ENCODE assay signal across 9 cellular contexts in the genomic region with DNA sequence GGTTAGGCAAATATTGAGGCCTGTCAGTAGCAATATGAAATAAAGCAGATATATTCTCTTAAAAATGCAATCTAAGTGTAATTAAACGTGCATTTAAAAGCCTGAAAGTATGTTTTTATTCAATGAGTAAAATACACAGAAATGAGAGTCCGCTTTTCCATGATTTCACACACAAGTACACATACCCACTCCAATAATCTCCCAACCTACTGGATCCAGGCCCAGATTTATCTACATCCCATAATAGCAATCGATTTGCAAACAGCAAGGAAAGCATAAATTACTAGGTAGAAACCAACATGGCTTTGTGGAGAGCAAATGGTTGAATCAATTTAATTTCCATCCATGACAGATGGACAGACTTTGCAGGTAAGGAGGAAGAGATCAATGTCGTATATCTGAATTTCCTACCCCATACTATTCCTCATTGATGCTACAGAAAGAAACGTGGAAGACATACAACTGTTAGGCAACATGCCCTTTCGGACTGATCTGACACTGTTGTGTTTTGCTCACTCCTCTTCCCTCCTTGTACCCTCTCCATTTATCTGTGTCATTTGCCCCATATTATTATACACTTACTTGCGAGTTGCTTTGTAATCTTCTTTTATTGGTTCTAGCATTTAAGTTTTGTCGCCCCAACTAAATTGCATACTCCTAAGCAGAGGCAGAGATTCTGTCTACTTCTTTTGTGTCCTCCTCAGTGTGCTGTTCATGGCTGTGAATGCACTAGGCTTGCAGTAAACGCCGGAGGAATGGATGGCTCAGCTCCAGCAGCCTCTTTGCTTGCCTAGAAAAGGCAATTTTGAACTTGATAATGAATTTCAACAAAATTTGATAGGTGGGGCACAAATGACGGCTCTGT.
DNase-seq lines count a peak whose midpoint lies in the region; ATAC-seq and TF ChIP-seq lines count a peak whose summit lies in the region.
"Had no signal": no experiment of that assay in that cellular context is flagged by ENCODE, and none has a peak within 500 bp of the region (broad histone marks: within the 10 kb centered on the region; RNA-seq: fewer than 3 reads in every experiment).

No MANE protein-coding gene starts in this region.

- H3K4me3 Mint-ChIP-seq in MCF 10A (ENCODE audit: unreplicated experiment) (peak overlapping the region; percentile 77), nephron progenitor cell (no peak overlapping the region)
- H3K4me3 Mint-ChIP-seq in T-helper 2 cell treated with Interferon-gamma antibody and Interleukin-4, amounts not matched to agents 5 μg/mL and 100 μg/mL, for 36 hours: no peak overlapping the region
- H3K4me3 Mint-ChIP-seq in activated naive CD8-positive, alpha-beta T cell treated with anti-CD3 and anti-CD28 coated beads, Interleukin-2, amount 50 U/mL, for 24 hours: no peak overlapping the region

- POLR2A ChIA-PET in MCF 10A (lab: Yijun Ruan, JAX): interaction anchor here (0.6 to 2.2 kb wide), 22 partner anchors 10 to 143 kb away, joined by 3 to 17 read pairs (median 4); a partner anchor contains a TSS

- CTCF ChIA-PET in MCF 10A (lab: Yijun Ruan, JAX): interaction anchor here (0.6 kb wide), 1 partner anchor 254 kb away, joined by 3 read pairs; no protein-coding TSS in a partner anchor

- H3K9me3 ChIP-seq in right lobe of liver (no peaks in the 10 kb centered on the region), stomach smooth muscle (ENCODE audit: control insufficient read depth in 2 of 2, low read length in 2 of 2) (no peaks in the 10 kb centered on the region)

- WGBS in right lobe of liver (ENCODE audit: insufficient coverage, low coverage, low lambda C conversion rate, missing lambda C conversion rate): 23% methylated on average over 11 of the region's 11 CpGs

- TF ChIP-seq POLR2A in right lobe of liver (IDR thresholded peaks at IDR 0.05): peak; percentile 16

- no peaks in the 10 kb centered on the region for H3K9me3 Mint-ChIP-seq in MCF 10A (ENCODE audit: unreplicated experiment)
- H3K9me3 Mint-ChIP-seq in T-helper 2 cell treated with Interferon-gamma antibody and Interleukin-4, amounts not matched to agents 5 μg/mL and 100 μg/mL, for 36 hours: no peaks in the 10 kb centered on the region
- no peaks in the 10 kb centered on the region for H3K9me3 Mint-ChIP-seq in nephron progenitor cell
- H3K9me3 Mint-ChIP-seq in activated naive CD8-positive, alpha-beta T cell treated with anti-CD3 and anti-CD28 coated beads, Interleukin-2, amount 50 U/mL, for 24 hours: no peaks in the 10 kb centered on the region

- H3K36me3 ChIP-seq in right lobe of liver (no peaks in the 10 kb centered on the region), stomach smooth muscle (ENCODE audit: control insufficient read depth in 2 of 2, insufficient read depth in 2 of 2, low read length in 2 of 2) (no peaks in the 10 kb centered on the region)

- H3K4me1 ChIP-seq in right lobe of liver (peaks cover 0 to 35% (median 2%) of the 10 kb centered on the region in 4 donors), stomach smooth muscle (ENCODE audit: control insufficient read depth, insufficient read depth, low read length) (peaks cover 15% of the 10 kb centered on the region)

- H3K9ac ChIP-seq in stomach smooth muscle (ENCODE audit: low read length in 2 of 2): peak overlapping the region; percentile 61 to 62

- H3K27ac ChIP-seq in right lobe of liver: peak overlapping the region; percentile 58 to 75 (median 75)
- peak overlapping the region; percentile 42 for H3K27ac ChIP-seq in stomach smooth muscle (ENCODE audit: low read length)

- peak; percentile 75 to 84 (median 80) for ATAC-seq in right lobe of liver
- no peak for ATAC-seq in activated naive CD8-positive, alpha-beta T cell treated with anti-CD3 and anti-CD28 coated beads, Interleukin-2, amount 50 U/mL, for 24 hours

- H3K4me3 ChIP-seq in right lobe of liver (peak overlapping the region in 2 of 3 donors; percentile 28 to 32), stomach smooth muscle (ENCODE audit: low read length in 2 of 2) (peak overlapping the region; percentile 49 to 67)

- no peaks in the 10 kb centered on the region for H3K27me3 Mint-ChIP-seq in MCF 10A (ENCODE audit: insufficient read depth, unreplicated experiment)
- H3K27me3 Mint-ChIP-seq in T-helper 2 cell treated with Interferon-gamma antibody and Interleukin-4, amounts not matched to agents 5 μg/mL and 100 μg/mL, for 36 hours (ENCODE audit: low read depth): no peaks in the 10 kb centered on the region
- peaks cover 4% of the 10 kb centered on the region for H3K27me3 Mint-ChIP-seq in nephron progenitor cell (ENCODE audit: low read depth, poor library complexity)
- H3K27me3 Mint-ChIP-seq in activated naive CD8-positive, alpha-beta T cell treated with anti-CD3 and anti-CD28 coated beads, Interleukin-2, amount 50 U/mL, for 24 hours: no peaks in the 10 kb centered on the region

- intact Hi-C loops in MCF 10A (cut with micrococcal nuclease) (loop anchor here (2.0 kb wide), 1 partner anchor 132 kb away; no protein-coding TSS in a partner anchor), right lobe of liver (cut with DNase I) (no loop called here)

- BruUV-seq in MCF 10A (replicated peaks; lab: Mats Ljungman, UMichigan): no TSS peak

- H3K4me1 Mint-ChIP-seq in MCF 10A (ENCODE audit: insufficient read depth, unreplicated experiment): peaks cover 34% of the 10 kb centered on the region
- H3K4me1 Mint-ChIP-seq in T-helper 2 cell treated with Interferon-gamma antibody and Interleukin-4, amounts not matched to agents 5 μg/mL and 100 μg/mL, for 36 hours (ENCODE audit: low read depth): no peaks in the 10 kb centered on the region
- no peaks in the 10 kb centered on the region for H3K4me1 Mint-ChIP-seq in nephron progenitor cell
- H3K4me1 Mint-ChIP-seq in activated naive CD8-positive, alpha-beta T cell treated with anti-CD3 and anti-CD28 coated beads, Interleukin-2, amount 50 U/mL, for 24 hours: no peaks in the 10 kb centered on the region

- no peaks in the 10 kb centered on the region for H3K27me3 ChIP-seq in right lobe of liver
- H3K27me3 ChIP-seq in stomach smooth muscle (ENCODE audit: control insufficient read depth in 1 of 2, insufficient read depth in 2 of 2, low read length in 2 of 2): no peaks in the 10 kb centered on the region

- no peak for TF ChIP-seq CTCF in MCF 10A (IDR thresholded peaks at IDR 0.05; ENCODE audit: unreplicated experiment)
- peak in 1 of 4 donors; percentile 3 for TF ChIP-seq CTCF in right lobe of liver (IDR thresholded peaks at IDR 0.05)
- no peak for TF ChIP-seq CTCF in nephron progenitor cell (IDR thresholded peaks at IDR 0.05)

- DNase-seq in NCI-H146 treated with DMSO at 0.1 percent for 48 hours (lab: John Stamatoyannopoulos, UW; ENCODE audit: unreplicated experiment) (peak; percentile 72), MCF 10A (ENCODE audit: unreplicated experiment) (no peak), right lobe of liver (peak in 1 of 3 donors; percentile 57), NCI-H82 treated with DMSO at 0.1 percent for 48 hours (lab: John Stamatoyannopoulos, UW; ENCODE audit: unreplicated experiment) (no peak), nephron progenitor cell (no peak)
- no peak for DNase-seq in T-helper 2 cell treated with Interferon-gamma antibody and Interleukin-4, amounts not matched to agents 5 μg/mL and 100 μg/mL, for 36 hours (ENCODE audit: low spot score)
- DNase-seq in activated naive CD8-positive, alpha-beta T cell treated with anti-CD3 and anti-CD28 coated beads, Interleukin-2, amount 50 U/mL, for 24 hours: no peak
- DNase-seq: MV-4-11 had no signal

- H3K36me3 Mint-ChIP-seq in MCF 10A (ENCODE audit: insufficient read depth, unreplicated experiment) (peaks cover 11% of the 10 kb centered on the region), nephron progenitor cell (ENCODE audit: low read depth) (no peaks in the 10 kb centered on the region)
- no peaks in the 10 kb centered on the region for H3K36me3 Mint-ChIP-seq in T-helper 2 cell treated with Interferon-gamma antibody and Interleukin-4, amounts not matched to agents 5 μg/mL and 100 μg/mL, for 36 hours (ENCODE audit: low read depth)
- no peaks in the 10 kb centered on the region for H3K36me3 Mint-ChIP-seq in activated naive CD8-positive, alpha-beta T cell treated with anti-CD3 and anti-CD28 coated beads, Interleukin-2, amount 50 U/mL, for 24 hours (ENCODE audit: low read depth)

- H3K27ac Mint-ChIP-seq in MCF 10A (ENCODE audit: low read depth, unreplicated experiment): peak overlapping the region; percentile 63
- no peak overlapping the region for H3K27ac Mint-ChIP-seq in T-helper 2 cell treated with Interferon-gamma antibody and Interleukin-4, amounts not matched to agents 5 μg/mL and 100 μg/mL, for 36 hours
- H3K27ac Mint-ChIP-seq in nephron progenitor cell: no peak overlapping the region
- no peak overlapping the region for H3K27ac Mint-ChIP-seq in activated naive CD8-positive, alpha-beta T cell treated with anti-CD3 and anti-CD28 coated beads, Interleukin-2, amount 50 U/mL, for 24 hours
